8 cellular contexts compared by ENCODE assay signal in the genomic region with DNA sequence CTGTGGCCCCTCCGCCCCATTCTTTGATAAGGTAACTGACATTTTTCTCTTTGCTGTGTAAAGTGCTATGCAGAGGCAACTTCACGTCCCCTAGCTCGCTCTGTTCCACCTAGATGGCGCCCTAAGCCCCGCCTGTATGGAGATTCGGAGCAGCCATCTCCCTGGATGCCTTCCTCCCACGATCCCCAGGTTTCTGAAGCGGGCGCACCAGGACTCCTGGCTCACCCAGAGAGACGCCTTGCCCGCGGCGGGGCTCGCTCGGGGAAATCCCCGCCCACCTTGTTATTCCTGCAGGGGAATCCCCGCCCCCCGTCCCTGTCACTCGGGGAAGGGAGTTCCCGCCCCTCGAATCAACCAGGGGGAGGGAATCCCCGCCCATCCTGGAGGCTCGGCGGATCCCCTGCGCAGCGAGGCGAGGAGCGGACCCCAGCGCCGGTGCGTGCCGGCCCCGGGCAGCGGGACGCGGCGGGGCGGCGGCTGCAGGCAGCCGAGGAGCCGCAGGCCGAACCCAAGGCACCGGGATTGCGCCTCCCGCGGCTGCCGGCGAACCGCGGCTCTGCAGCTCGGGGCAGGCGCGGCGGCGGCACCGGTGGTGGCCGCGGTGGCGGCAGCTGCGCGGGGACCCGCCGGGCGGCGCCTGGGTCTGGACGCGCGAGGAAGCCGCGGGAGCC. TPM values are rescaled to one million over a fixed set of nuclear protein-coding genes. Genes with fewer than 3 reads are reported as not detected.
DNase-seq lines count a peak whose midpoint lies in the region; ATAC-seq and TF ChIP-seq lines count a peak whose summit lies in the region.

TSS of gene PDZD2 (plus strand) at position 384 of the 671 bp plus-strand sequence.

- no peaks in the 10 kb centered on the region for H3K9me3 ChIP-seq in adipocyte (ENCODE audit: control insufficient read depth, low read length)
- H3K9me3 ChIP-seq in left ventricle myocardium inferior (replicated peaks), result no peaks in the 10 kb centered on the region
- H3K9me3 ChIP-seq in psoas muscle, result no peaks in the 10 kb centered on the region

- POLR2A ChIA-PET in HEK293T (lab: Yijun Ruan, JAX), result interaction anchor here (0.6 to 1.4 kb wide), 4 partner anchors 8 to 107 kb away, joined by 3 to 6 read pairs (median 3); partner anchors contain the start of genes C5orf22 and DROSHA

- TF ChIP-seq CTCF in GM06990 (IDR thresholded peaks at IDR 0.05; ENCODE audit: insufficient read depth, low read length, poor library complexity, severe bottlenecking) (peak; percentile 66), left ventricle myocardium inferior (IDR thresholded peaks at IDR 0.05; ENCODE audit: borderline replicate concordance) (peak; percentile 62), psoas muscle (IDR thresholded peaks at IDR 0.05) (peak; percentile 37)

- H3K27ac ChIP-seq in left ventricle myocardium inferior (replicated peaks), result peak within 1 kb of the TSS; percentile 91
- H3K27ac ChIP-seq in psoas muscle, result peak within 1 kb of the TSS; percentile 27

- H3K4me3 ChIP-seq in GM06990 (replicated peaks; ENCODE audit: low read depth, low read length) (peak within 1 kb of the TSS; percentile 64), adipocyte (ENCODE audit: low read length) (peak within 1 kb of the TSS; percentile 85), left ventricle myocardium inferior (peak within 1 kb of the TSS; percentile 88), psoas muscle (peak within 1 kb of the TSS; percentile 88)

- WGBS in psoas muscle, 3 donors, result 0 to 1% (median 0%) methylated on average over 43 to 70 of the region's 70 CpGs

- H3K4me1 ChIP-seq in adipocyte (ENCODE audit: control insufficient read depth, insufficient read depth, low read length) (peaks cover 9% of the 10 kb centered on the region), left ventricle myocardium inferior (peaks cover 86% of the 10 kb centered on the region), psoas muscle (peaks cover 9% of the 10 kb centered on the region)

- DNase-seq in GM06990 (ENCODE audit: extremely low read depth, insufficient read length), result peak; percentile 68
- peak; percentile 79 for DNase-seq in HEK293T (ENCODE audit: extremely low spot score)
- DNase-seq in NAMALWA (ENCODE audit: low spot score), result peak; percentile 69
- DNase-seq in SW480 (ENCODE audit: low spot score), result peak; percentile 67
- peak; percentile 71 for DNase-seq in adipocyte (ENCODE audit: low read depth)
- peak; percentile 87 for DNase-seq in left ventricle myocardium inferior
- DNase-seq in psoas muscle, result peak; percentile 82 to 85
- peak; percentile 62 for DNase-seq in ureter (ENCODE audit: low spot score)

- ATAC-seq in psoas muscle, result peak; percentile 78 to 88 (median 83)

- H3K36me3 ChIP-seq in GM06990 (ENCODE audit: control insufficient read depth, insufficient read depth, low read length), result no peaks in the 10 kb centered on the region
- H3K36me3 ChIP-seq in adipocyte (ENCODE audit: control insufficient read depth, insufficient read depth, low read length, severe bottlenecking), result no peaks in the 10 kb centered on the region
- H3K36me3 ChIP-seq in left ventricle myocardium inferior, result no peaks in the 10 kb centered on the region
- H3K36me3 ChIP-seq in psoas muscle (ENCODE audit: insufficient read depth in 1 of 2, low read depth in 1 of 2), result no peaks in the 10 kb centered on the region

- H3K27me3 ChIP-seq in GM06990 (replicated peaks; ENCODE audit: control insufficient read depth, insufficient read depth, low read length) (peaks cover 3% of the 10 kb centered on the region), adipocyte (replicated peaks; ENCODE audit: control insufficient read depth, insufficient read depth, low read length) (peaks cover 17% of the 10 kb centered on the region), left ventricle myocardium inferior (ENCODE audit: low read depth) (no peaks in the 10 kb centered on the region), psoas muscle (ENCODE audit: insufficient read depth in 3 of 3, low read length in 2 of 3) (peaks cover 0 to 7% (median 0%) of the 10 kb centered on the region in 3 donors)

- H3K9ac ChIP-seq in adipocyte (ENCODE audit: low read length), result peak within 1 kb of the TSS; percentile 33

- intact Hi-C loops in left ventricle myocardium inferior (cut with micrococcal nuclease), result no loop called here
- intact Hi-C loops in psoas muscle (cut with DNase I), result loop anchor here in 1 of 2 donors (5.0 kb wide), 1 partner anchor 168 kb away; no protein-coding TSS in a partner anchor

- CTCF ChIA-PET in HEK293T (lab: Yijun Ruan, JAX), result interaction anchor here (0.7 to 1.5 kb wide), 5 partner anchors 23 to 170 kb away, joined by 3 to 4 read pairs (median 3); no protein-coding TSS in a partner anchor

TF ChIP-seq in HEK293T, 16 proteins besides CTCF, POLR2A, EP300 and RAD21:
- no peak for TF ChIP-seq SUZ12 (IDR thresholded peaks at IDR 0.05)
- TF ChIP-seq, protein P1, sequence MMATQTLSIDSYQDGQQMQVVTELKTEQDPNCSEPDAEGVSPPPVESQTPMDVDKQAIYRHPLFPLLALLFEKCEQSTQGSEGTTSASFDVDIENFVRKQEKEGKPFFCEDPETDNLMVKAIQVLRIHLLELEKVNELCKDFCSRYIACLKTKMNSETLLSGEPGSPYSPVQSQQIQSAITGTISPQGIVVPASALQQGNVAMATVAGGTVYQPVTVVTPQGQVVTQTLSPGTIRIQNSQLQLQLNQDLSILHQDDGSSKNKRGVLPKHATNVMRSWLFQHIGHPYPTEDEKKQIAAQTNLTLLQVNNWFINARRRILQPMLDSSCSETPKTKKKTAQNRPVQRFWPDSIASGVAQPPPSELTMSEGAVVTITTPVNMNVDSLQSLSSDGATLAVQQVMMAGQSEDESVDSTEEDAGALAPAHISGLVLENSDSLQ (IDR thresholded peaks at IDR 0.05), result peak; percentile 82

RNA-seq across cellular contexts. Expression of gene PDZD2, which starts in this region (rescaled TPM):
- total RNA-seq in left ventricle myocardium inferior (120 TPM), psoas muscle (10 to 100 TPM in 1 of 4 donors, 1 to 10 TPM in 3; 4.4 to 17.5 (median 7.0) TPM), ureter (7.8 TPM)
- polyA plus RNA-seq in psoas muscle, result 1 to 10 TPM; 1.4 to 4.5 (median 1.5) TPM

Comparison
In these comparisons a context has a peak if more than half of its experiments do, and no peak if none do; other contexts are left out.
1. Peak in every context shown above with its lines: DNase-seq, ATAC-seq, H3K4me3 ChIP-seq and H3K27ac ChIP-seq.